In genomic region chr9:116460026-116460425, GRCh38 we compare ENCODE assay signal across 27 cellular contexts.
DNase-seq lines count a peak whose midpoint lies in the region; ATAC-seq, FAIRE-seq and TF ChIP-seq lines count a peak whose summit lies in the region.
"Had no signal": no experiment of that assay in that cellular context is flagged by ENCODE, and none has a peak within 500 bp of the region (broad histone marks: within the 10 kb centered on the region; RNA-seq: fewer than 3 reads in every experiment).

No MANE protein-coding gene starts in this region.

- TF ChIP-seq CTCF in K562 (IDR thresholded peaks at IDR 0.05 in 2 of 3, conservative IDR thresholded peaks at IDR 0.05 in 1 of 3; ENCODE audit: insufficient read depth in 2 of 3, low read depth in 1 of 3, low read length in 3 of 3) = no peak
- TF ChIP-seq CTCF in fibroblast of the aortic adventitia (IDR thresholded peaks at IDR 0.05; ENCODE audit: insufficient read depth, low read length) = no peak
- no peak for TF ChIP-seq CTCF in esophagus muscularis mucosa (IDR thresholded peaks at IDR 0.05)

- in situ Hi-C loops in K562 (cut with MboI) = no loop called here

- peak overlapping the region; percentile 66 for H2AFZ ChIP-seq in K562 (ENCODE audit: low read depth, low read length)

- H3K79me2 ChIP-seq in K562 (ENCODE audit: control insufficient read depth, insufficient read depth, low read length) = no peaks in the 10 kb centered on the region

- TF ChIP-seq POLR2A in K562 (conservative IDR thresholded peaks at IDR 0.05) (no peak), esophagus muscularis mucosa (IDR thresholded peaks at IDR 0.05; ENCODE audit: low read depth) (no peak)

- H3K9ac ChIP-seq in adipocyte (ENCODE audit: low read length) (no peak overlapping the region), K562 (ENCODE audit: insufficient read depth in 1 of 2, low read depth in 2 of 2, low read length in 2 of 2) (no peak overlapping the region)
- H3K9ac ChIP-seq: BLaER1 had no signal

- no peaks in the 10 kb centered on the region for H3K4me1 ChIP-seq in adipocyte (ENCODE audit: control insufficient read depth, insufficient read depth, low read length)
- peaks cover 10 to 41% of the 10 kb centered on the region in 2 experiments for H3K4me1 ChIP-seq in K562 (replicated peaks in 1 of 2; ENCODE audit: control insufficient read depth in 2 of 2, insufficient read depth in 2 of 2, low read length in 2 of 2)
- no peaks in the 10 kb centered on the region for H3K4me1 ChIP-seq in esophagus muscularis mucosa
- H3K4me1 ChIP-seq: BE2C, BLaER1 had no signal

- no peaks in the 10 kb centered on the region for H3K9me1 ChIP-seq in K562 (ENCODE audit: control insufficient read depth, insufficient read depth, low read length)

- peak overlapping the region; percentile 19; the same call in 1 of the 3 replicates for H3K27ac ChIP-seq in K562 (ENCODE audit: extremely low read depth, low read depth, low read length)
- H3K27ac ChIP-seq in esophagus muscularis mucosa (replicated peaks in 1 of 4) = no peak overlapping the region
- H3K27ac ChIP-seq: BLaER1 had no signal

- intact Hi-C loops in K562 (cut with micrococcal nuclease) = no loop called here
- intact Hi-C loops in esophagus muscularis mucosa (cut with DNase I) = no loop called here

- no peaks in the 10 kb centered on the region for H3K27me3 ChIP-seq in adipocyte (replicated peaks; ENCODE audit: control insufficient read depth, insufficient read depth, low read length)
- no peaks in the 10 kb centered on the region for H3K27me3 ChIP-seq in K562 (ENCODE audit: control insufficient read depth in 2 of 2, insufficient read depth in 2 of 2, low read length in 2 of 2)
- no peaks in the 10 kb centered on the region for H3K27me3 ChIP-seq in esophagus muscularis mucosa
- H3K27me3 ChIP-seq: BE2C, BLaER1 had no signal

- H3K4me2 ChIP-seq in K562 (ENCODE audit: insufficient read depth, low read length) = no peak overlapping the region
- H3K4me2 ChIP-seq: BLaER1 had no signal

- no peak for FAIRE-seq in K562 (lab: Jason Lieb, UNC)
- FAIRE-seq: A204.1, GM12878, GM12892, GM18507, GM19239 had no signal

- peak; percentile 50 for DNase-seq in adipocyte (ENCODE audit: low read depth)
- no peak for DNase-seq in K562 (ENCODE audit: extremely low read depth in 1 of 4, low spot score in 3 of 4)
- peak; percentile 62 for DNase-seq in fibroblast of the aortic adventitia (ENCODE audit: low read depth)
- DNase-seq in esophagus muscularis mucosa (ENCODE audit: extremely low spot score) = no peak
- DNase-seq in stimulated activated CD8-positive, alpha-beta memory T cell treated with anti-CD3 and anti-CD28 coated beads, Interleukin-4, amount 100 ng/mL, for 48 hours = no peak
- DNase-seq: 8988T; ACHN; BE2C; C1 segment of cervical spinal cord; CD4-positive, alpha-beta memory T cell; CD4-positive, CD25-positive, alpha-beta regulatory T cell; CD8-positive, alpha-beta memory T cell; COR-L47; DMS 273 treated with DMSO at 0.1 percent for 48 hours; DMS153; DMS53; DMS79; DND-41; EL; GDM1 had no signal

- CTCF ChIA-PET in K562 (lab: Yijun Ruan, JAX; ENCODE audit: low intra/inter-chr PET ratio) = no interaction called here

- no peaks in the 10 kb centered on the region for H4K20me1 ChIP-seq in K562 (replicated peaks; ENCODE audit: control insufficient read depth, insufficient read depth, low read length)
- H4K20me1 ChIP-seq: BLaER1 had no signal

- H3K36me3 ChIP-seq in adipocyte (ENCODE audit: control insufficient read depth, insufficient read depth, low read length, severe bottlenecking) (no peaks in the 10 kb centered on the region), K562 (ENCODE audit: control insufficient read depth, insufficient read depth, low read length) (no peaks in the 10 kb centered on the region), esophagus muscularis mucosa (no peaks in the 10 kb centered on the region)
- H3K36me3 ChIP-seq: BE2C, BLaER1 had no signal

- H3K4me3 ChIP-seq in adipocyte (ENCODE audit: low read length) = no peak overlapping the region
- H3K4me3 ChIP-seq in K562 = no peak overlapping the region
- H3K4me3 ChIP-seq in fibroblast of the aortic adventitia (ENCODE audit: low read depth, low read length) = no peak overlapping the region
- no peak overlapping the region for H3K4me3 ChIP-seq in esophagus muscularis mucosa
- H3K4me3 ChIP-seq: BLaER1, GM12878 had no signal

- TF ChIP-seq RAD21 in K562 (CRISPR knock-in tag; conservative IDR thresholded peaks at IDR 0.05 in 1 of 2, IDR thresholded peaks at IDR 0.05 in 1 of 2) = no peak

- BruUV-seq in K562 (replicated peaks; lab: Mats Ljungman, UMichigan) = no TSS peak

- no peak for TF ChIP-seq EP300 in K562 (IDR thresholded peaks at IDR 0.05; ENCODE audit: low read length)
- no peak for TF ChIP-seq EP300 in esophagus muscularis mucosa (IDR thresholded peaks at IDR 0.05)

- POLR2A ChIA-PET in K562 (lab: Yijun Ruan, JAX) = interaction anchor here (1.2 kb wide), 1 partner anchor 9 kb away, joined by 3 read pairs; no protein-coding TSS in a partner anchor

- 50% methylated on average over 2 of the region's 2 CpGs for WGBS in K562 (ENCODE audit: insufficient coverage, low coverage, missing lambda C conversion rate)
- 84% methylated on average over 2 of the region's 2 CpGs for WGBS in esophagus muscularis mucosa

- no peak for ATAC-seq in K562
- ATAC-seq in GM21529 (IDR thresholded peaks at IDR 0.05; ENCODE audit: unreplicated experiment) = no peak
- ATAC-seq: GM12878 had no signal

- H3K9me3 ChIP-seq in adipocyte (ENCODE audit: control insufficient read depth, low read length) (peaks cover 8% of the 10 kb centered on the region), K562 (replicated peaks; ENCODE audit: control insufficient read depth, insufficient read depth, low read depth, low read length) (peaks cover 7% of the 10 kb centered on the region), esophagus muscularis mucosa (peaks cover 0 to 7% (median 2%) of the 10 kb centered on the region in 4 donors)
- H3K9me3 ChIP-seq: BE2C had no signal

Comparison
In these comparisons a context has a peak if more than half of its experiments do, and no peak if none do; other contexts are left out.
1. DNase-seq: peak in adipocyte (single experiment) and fibroblast of the aortic adventitia (single experiment); none in K562 (0 of 4), esophagus muscularis mucosa (single experiment) and stimulated activated CD8-positive, alpha-beta memory T cell treated with anti-CD3 and anti-CD28 coated beads, Interleukin-4, amount 100 ng/mL, for 48 hours (single experiment).